1 cellular context compared by ENCODE assay signal in the genomic region with DNA sequence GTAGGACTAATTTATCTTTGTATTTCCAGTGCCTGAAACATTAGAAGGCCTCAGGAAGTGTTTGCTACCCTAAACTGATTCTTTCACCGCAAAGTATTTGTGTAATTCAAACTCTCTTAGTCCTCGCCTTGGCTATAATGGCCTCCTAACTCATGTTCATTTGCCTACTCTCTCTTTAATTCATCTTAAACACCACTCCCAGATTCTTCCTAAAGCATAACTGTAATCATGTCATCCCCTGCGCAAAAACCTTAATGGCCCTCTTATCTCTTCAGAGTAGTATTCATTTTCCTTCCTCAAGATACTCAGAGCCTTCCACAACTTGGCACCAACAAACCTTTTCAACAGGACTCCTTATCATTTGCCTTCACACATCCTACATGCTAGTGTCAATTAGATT.
TF ChIP-seq lines count a peak whose summit lies in the region.

No MANE protein-coding gene starts in this region.

TF ChIP-seq in HEK293, 187 proteins besides CTCF, POLR2A, EP300 and RAD21 (continued from another document):
- TF ChIP-seq, protein P1, sequence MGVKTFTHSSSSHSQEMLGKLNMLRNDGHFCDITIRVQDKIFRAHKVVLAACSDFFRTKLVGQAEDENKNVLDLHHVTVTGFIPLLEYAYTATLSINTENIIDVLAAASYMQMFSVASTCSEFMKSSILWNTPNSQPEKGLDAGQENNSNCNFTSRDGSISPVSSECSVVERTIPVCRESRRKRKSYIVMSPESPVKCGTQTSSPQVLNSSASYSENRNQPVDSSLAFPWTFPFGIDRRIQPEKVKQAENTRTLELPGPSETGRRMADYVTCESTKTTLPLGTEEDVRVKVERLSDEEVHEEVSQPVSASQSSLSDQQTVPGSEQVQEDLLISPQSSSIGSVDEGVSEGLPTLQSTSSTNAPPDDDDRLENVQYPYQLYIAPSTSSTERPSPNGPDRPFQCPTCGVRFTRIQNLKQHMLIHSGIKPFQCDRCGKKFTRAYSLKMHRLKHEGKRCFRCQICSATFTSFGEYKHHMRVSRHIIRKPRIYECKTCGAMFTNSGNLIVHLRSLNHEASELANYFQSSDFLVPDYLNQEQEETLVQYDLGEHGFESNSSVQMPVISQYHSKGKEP (tag by site-specific recombination; IDR thresholded peaks at IDR 0.05), result no peak
- TF ChIP-seq ZNF140 (tag by site-specific recombination; IDR thresholded peaks at IDR 0.05), result no peak
- TF ChIP-seq GLI4 (tag by site-specific recombination; IDR thresholded peaks at IDR 0.05), result no peak
- no peak for TF ChIP-seq ZNF785 (tag by site-specific recombination; IDR thresholded peaks at IDR 0.05)
- TF ChIP-seq, protein P2, sequence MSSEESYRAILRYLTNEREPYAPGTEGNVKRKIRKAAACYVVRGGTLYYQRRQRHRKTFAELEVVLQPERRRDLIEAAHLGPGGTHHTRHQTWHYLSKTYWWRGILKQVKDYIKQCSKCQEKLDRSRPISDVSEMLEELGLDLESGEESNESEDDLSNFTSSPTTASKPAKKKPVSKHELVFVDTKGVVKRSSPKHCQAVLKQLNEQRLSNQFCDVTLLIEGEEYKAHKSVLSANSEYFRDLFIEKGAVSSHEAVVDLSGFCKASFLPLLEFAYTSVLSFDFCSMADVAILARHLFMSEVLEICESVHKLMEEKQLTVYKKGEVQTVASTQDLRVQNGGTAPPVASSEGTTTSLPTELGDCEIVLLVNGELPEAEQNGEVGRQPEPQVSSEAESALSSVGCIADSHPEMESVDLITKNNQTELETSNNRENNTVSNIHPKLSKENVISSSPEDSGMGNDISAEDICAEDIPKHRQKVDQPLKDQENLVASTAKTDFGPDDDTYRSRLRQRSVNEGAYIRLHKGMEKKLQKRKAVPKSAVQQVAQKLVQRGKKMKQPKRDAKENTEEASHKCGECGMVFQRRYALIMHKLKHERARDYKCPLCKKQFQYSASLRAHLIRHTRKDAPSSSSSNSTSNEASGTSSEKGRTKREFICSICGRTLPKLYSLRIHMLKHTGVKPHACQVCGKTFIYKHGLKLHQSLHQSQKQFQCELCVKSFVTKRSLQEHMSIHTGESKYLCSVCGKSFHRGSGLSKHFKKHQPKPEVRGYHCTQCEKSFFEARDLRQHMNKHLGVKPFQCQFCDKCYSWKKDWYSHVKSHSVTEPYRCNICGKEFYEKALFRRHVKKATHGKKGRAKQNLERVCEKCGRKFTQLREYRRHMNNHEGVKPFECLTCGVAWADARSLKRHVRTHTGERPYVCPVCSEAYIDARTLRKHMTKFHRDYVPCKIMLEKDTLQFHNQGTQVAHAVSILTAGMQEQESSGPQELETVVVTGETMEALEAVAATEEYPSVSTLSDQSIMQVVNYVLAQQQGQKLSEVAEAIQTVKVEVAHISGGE (tag by site-specific recombination; conservative IDR thresholded peaks at IDR 0.05; ENCODE audit: low read depth), result no peak
- TF ChIP-seq ZNF184 (tag by site-specific recombination; IDR thresholded peaks at IDR 0.05), result no peak
- TF ChIP-seq, protein P3, sequence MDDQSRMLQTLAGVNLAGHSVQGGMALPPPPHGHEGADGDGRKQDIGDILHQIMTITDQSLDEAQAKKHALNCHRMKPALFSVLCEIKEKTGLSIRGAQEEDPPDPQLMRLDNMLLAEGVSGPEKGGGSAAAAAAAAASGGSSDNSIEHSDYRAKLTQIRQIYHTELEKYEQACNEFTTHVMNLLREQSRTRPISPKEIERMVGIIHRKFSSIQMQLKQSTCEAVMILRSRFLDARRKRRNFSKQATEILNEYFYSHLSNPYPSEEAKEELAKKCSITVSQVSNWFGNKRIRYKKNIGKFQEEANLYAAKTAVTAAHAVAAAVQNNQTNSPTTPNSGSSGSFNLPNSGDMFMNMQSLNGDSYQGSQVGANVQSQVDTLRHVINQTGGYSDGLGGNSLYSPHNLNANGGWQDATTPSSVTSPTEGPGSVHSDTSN (CRISPR knock-in tag; IDR thresholded peaks at IDR 0.05), result no peak
- TF ChIP-seq, protein P4, sequence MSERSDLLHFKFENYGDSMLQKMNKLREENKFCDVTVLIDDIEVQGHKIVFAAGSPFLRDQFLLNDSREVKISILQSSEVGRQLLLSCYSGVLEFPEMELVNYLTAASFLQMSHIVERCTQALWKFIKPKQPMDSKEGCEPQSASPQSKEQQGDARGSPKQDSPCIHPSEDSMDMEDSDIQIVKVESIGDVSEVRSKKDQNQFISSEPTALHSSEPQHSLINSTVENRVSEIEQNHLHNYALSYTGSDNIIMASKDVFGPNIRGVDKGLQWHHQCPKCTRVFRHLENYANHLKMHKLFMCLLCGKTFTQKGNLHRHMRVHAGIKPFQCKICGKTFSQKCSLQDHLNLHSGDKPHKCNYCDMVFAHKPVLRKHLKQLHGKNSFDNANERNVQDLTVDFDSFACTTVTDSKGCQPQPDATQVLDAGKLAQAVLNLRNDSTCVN (tag by site-specific recombination; optimal IDR thresholded peaks at IDR 0.05), result no peak
- TF ChIP-seq, protein P5, sequence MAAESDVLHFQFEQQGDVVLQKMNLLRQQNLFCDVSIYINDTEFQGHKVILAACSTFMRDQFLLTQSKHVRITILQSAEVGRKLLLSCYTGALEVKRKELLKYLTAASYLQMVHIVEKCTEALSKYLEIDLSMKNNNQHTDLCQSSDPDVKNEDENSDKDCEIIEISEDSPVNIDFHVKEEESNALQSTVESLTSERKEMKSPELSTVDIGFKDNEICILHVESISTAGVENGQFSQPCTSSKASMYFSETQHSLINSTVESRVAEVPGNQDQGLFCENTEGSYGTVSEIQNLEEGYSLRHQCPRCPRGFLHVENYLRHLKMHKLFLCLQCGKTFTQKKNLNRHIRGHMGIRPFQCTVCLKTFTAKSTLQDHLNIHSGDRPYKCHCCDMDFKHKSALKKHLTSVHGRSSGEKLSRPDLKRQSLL (tag by site-specific recombination; IDR thresholded peaks at IDR 0.05), result no peak
- TF ChIP-seq ZXDB (tag by site-specific recombination; IDR thresholded peaks at IDR 0.05), result peak; percentile 58
- no peak for TF ChIP-seq ZNF830 (tag by site-specific recombination; IDR thresholded peaks at IDR 0.05; ENCODE audit: low read depth)
- TF ChIP-seq GLI2 (tag by site-specific recombination; IDR thresholded peaks at IDR 0.05; ENCODE audit: borderline replicate concordance, low read depth), result no peak
- TF ChIP-seq, protein P6, sequence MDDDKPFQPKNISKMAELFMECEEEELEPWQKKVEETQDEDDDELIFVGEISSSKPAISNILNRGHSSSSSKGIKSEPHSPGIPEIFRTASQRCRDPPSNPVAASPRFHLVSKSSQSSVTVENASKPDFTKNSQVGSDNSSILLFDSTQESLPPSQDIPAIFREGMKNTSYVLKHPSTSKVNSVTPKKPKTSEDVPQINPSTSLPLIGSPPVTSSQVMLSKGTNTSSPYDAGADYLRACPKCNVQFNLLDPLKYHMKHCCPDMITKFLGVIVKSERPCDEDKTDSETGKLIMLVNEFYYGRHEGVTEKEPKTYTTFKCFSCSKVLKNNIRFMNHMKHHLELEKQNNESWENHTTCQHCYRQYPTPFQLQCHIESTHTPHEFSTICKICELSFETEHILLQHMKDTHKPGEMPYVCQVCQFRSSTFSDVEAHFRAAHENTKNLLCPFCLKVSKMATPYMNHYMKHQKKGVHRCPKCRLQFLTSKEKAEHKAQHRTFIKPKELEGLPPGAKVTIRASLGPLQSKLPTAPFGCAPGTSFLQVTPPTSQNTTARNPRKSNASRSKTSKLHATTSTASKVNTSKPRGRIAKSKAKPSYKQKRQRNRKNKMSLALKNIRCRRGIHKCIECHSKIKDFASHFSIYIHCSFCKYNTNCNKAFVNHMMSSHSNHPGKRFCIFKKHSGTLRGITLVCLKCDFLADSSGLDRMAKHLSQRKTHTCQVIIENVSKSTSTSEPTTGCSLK (tag by site-specific recombination; IDR thresholded peaks at IDR 0.05), result no peak
- no peak for TF ChIP-seq BCL11A (tag by site-specific recombination; IDR thresholded peaks at IDR 0.05; ENCODE audit: low read depth)
- no peak for TF ChIP-seq ZNF514 (tag by site-specific recombination; IDR thresholded peaks at IDR 0.05)
- TF ChIP-seq ZFHX2 (tag by site-specific recombination; conservative IDR thresholded peaks at IDR 0.05), result no peak
- peak; percentile 55; the same call in 1 of the 2 replicates for TF ChIP-seq MZF1 (tag by site-specific recombination; IDR thresholded peaks at IDR 0.05; ENCODE audit: borderline replicate concordance)
- TF ChIP-seq HOXA7 (CRISPR knock-in tag; IDR thresholded peaks at IDR 0.05; ENCODE audit: borderline replicate concordance), result no peak
- no peak for TF ChIP-seq KLF8 (tag by site-specific recombination; IDR thresholded peaks at IDR 0.05)
- TF ChIP-seq OSR2 (tag by site-specific recombination; IDR thresholded peaks at IDR 0.05), result peak; percentile 24; the same call in 1 of the 2 replicates
- TF ChIP-seq ZNF223 (tag by site-specific recombination; IDR thresholded peaks at IDR 0.05), result no peak
- no peak for TF ChIP-seq IKZF3 (tag by site-specific recombination; IDR thresholded peaks at IDR 0.05)
- TF ChIP-seq ZNF324 (tag by site-specific recombination; IDR thresholded peaks at IDR 0.05), result no peak
- peak; percentile 56; the same call in 1 of the 2 replicates for TF ChIP-seq WT1 (tag by site-specific recombination; IDR thresholded peaks at IDR 0.05)
- TF ChIP-seq ZNF169 (tag by site-specific recombination; IDR thresholded peaks at IDR 0.05), result no peak
- TF ChIP-seq ZNF23 (tag by site-specific recombination; IDR thresholded peaks at IDR 0.05; ENCODE audit: borderline replicate concordance), result no peak
- no peak for TF ChIP-seq ZNF658 (tag by site-specific recombination; IDR thresholded peaks at IDR 0.05)
- TF ChIP-seq ZNF274 (IDR thresholded peaks at IDR 0.05; ENCODE audit: low read length), result no peak
- TF ChIP-seq ZNF274 (tag by site-specific recombination; IDR thresholded peaks at IDR 0.05; ENCODE audit: borderline replicate concordance), result no peak
- no peak for TF ChIP-seq ZNF214 (tag by site-specific recombination; IDR thresholded peaks at IDR 0.05; ENCODE audit: borderline replicate concordance)
- TF ChIP-seq ZNF560 (tag by site-specific recombination; IDR thresholded peaks at IDR 0.05; ENCODE audit: borderline replicate concordance), result no peak
- no peak for TF ChIP-seq GLIS1 (tag by site-specific recombination; IDR thresholded peaks at IDR 0.05)
- no peak for TF ChIP-seq ZNF350 (tag by site-specific recombination; IDR thresholded peaks at IDR 0.05)
- no peak for TF ChIP-seq ZNF416 (tag by site-specific recombination; IDR thresholded peaks at IDR 0.05)
- no peak for TF ChIP-seq TRIM28 (IDR thresholded peaks at IDR 0.05; ENCODE audit: borderline replicate concordance, low read length)
- no peak for TF ChIP-seq ZNF623 (tag by site-specific recombination; IDR thresholded peaks at IDR 0.05)
- TF ChIP-seq, protein P7, sequence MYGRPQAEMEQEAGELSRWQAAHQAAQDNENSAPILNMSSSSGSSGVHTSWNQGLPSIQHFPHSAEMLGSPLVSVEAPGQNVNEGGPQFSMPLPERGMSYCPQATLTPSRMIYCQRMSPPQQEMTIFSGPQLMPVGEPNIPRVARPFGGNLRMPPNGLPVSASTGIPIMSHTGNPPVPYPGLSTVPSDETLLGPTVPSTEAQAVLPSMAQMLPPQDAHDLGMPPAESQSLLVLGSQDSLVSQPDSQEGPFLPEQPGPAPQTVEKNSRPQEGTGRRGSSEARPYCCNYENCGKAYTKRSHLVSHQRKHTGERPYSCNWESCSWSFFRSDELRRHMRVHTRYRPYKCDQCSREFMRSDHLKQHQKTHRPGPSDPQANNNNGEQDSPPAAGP (tag by site-specific recombination; IDR thresholded peaks at IDR 0.05), result no peak
- TF ChIP-seq, protein P8, sequence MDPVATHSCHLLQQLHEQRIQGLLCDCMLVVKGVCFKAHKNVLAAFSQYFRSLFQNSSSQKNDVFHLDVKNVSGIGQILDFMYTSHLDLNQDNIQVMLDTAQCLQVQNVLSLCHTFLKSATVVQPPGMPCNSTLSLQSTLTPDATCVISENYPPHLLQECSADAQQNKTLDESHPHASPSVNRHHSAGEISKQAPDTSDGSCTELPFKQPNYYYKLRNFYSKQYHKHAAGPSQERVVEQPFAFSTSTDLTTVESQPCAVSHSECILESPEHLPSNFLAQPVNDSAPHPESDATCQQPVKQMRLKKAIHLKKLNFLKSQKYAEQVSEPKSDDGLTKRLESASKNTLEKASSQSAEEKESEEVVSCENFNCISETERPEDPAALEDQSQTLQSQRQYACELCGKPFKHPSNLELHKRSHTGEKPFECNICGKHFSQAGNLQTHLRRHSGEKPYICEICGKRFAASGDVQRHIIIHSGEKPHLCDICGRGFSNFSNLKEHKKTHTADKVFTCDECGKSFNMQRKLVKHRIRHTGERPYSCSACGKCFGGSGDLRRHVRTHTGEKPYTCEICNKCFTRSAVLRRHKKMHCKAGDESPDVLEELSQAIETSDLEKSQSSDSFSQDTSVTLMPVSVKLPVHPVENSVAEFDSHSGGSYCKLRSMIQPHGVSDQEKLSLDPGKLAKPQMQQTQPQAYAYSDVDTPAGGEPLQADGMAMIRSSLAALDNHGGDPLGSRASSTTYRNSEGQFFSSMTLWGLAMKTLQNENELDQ (tag by site-specific recombination; IDR thresholded peaks at IDR 0.05; ENCODE audit: low read depth), result no peak
- TF ChIP-seq, protein P9, sequence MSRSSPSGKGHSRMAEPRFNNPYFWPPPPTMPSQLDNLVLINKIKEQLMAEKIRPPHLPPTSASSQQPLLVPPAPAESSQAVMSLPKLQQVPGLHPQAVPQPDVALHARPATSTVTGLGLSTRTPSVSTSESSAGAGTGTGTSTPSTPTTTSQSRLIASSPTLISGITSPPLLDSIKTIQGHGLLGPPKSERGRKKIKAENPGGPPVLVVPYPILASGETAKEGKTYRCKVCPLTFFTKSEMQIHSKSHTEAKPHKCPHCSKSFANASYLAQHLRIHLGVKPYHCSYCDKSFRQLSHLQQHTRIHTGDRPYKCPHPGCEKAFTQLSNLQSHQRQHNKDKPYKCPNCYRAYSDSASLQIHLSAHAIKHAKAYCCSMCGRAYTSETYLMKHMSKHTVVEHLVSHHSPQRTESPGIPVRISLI (tag by site-specific recombination; IDR thresholded peaks at IDR 0.05), result no peak
- TF ChIP-seq, protein P10, sequence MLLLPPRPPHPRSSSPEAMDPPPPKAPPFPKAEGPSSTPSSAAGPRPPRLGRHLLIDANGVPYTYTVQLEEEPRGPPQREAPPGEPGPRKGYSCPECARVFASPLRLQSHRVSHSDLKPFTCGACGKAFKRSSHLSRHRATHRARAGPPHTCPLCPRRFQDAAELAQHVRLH (tag by site-specific recombination; IDR thresholded peaks at IDR 0.05), result 0 out of 2 replicates have a peak, but pooled peaks have one; percentile 69
- no peak for TF ChIP-seq ZNF394 (tag by site-specific recombination; IDR thresholded peaks at IDR 0.05; ENCODE audit: borderline replicate concordance)
- peak; percentile 50; the same call in 1 of the 2 replicates for TF ChIP-seq OVOL3 (tag by site-specific recombination; IDR thresholded peaks at IDR 0.05)
- no peak for TF ChIP-seq YY2 (tag by site-specific recombination; IDR thresholded peaks at IDR 0.05)
